Comparison of ENCODE assay signal across 20 cellular contexts in genomic region chr6:105952326-105952725, GRCh38.
DNase-seq lines count a peak whose midpoint lies in the region; ATAC-seq, FAIRE-seq and TF ChIP-seq lines count a peak whose summit lies in the region.
"Had no signal": no experiment of that assay in that cellular context is flagged by ENCODE, and none has a peak within 500 bp of the region (broad histone marks: within the 10 kb centered on the region; RNA-seq: fewer than 3 reads in every experiment).

No MANE protein-coding gene starts in this region.

- H2BK120ac ChIP-seq in H1 (replicated peaks; ENCODE audit: low read depth, low read length) (no peak overlapping the region), mesendoderm (ENCODE audit: low read depth, low read length) (peak overlapping the region; percentile 98)

- no peak overlapping the region for H3K4me3 Mint-ChIP-seq in GM23338
- H3K4me3 Mint-ChIP-seq: B cell; CD8-positive, alpha-beta T cell had no signal

- no peak overlapping the region for H2AFZ ChIP-seq in GM23338
- no peak overlapping the region for H2AFZ ChIP-seq in H1 (ENCODE audit: low read length)

- H3K36me3 Mint-ChIP-seq in GM23338 (ENCODE audit: low read depth), result no peaks in the 10 kb centered on the region
- H3K36me3 Mint-ChIP-seq: CD8-positive, alpha-beta T cell had no signal

- no peak for TF ChIP-seq EP300 in H1 (IDR thresholded peaks at IDR 0.05; ENCODE audit: borderline replicate concordance in 1 of 2, low read depth in 2 of 2, low read length in 2 of 2)

- H3K36me3 ChIP-seq in GM23338 (ENCODE audit: insufficient read depth) (no peaks in the 10 kb centered on the region), HUES6 (ENCODE audit: control insufficient read depth, insufficient read depth, low read length) (no peaks in the 10 kb centered on the region), H1 (ENCODE audit: control insufficient read depth in 2 of 4, insufficient read depth in 4 of 4, low read length in 3 of 4) (no peaks in the 10 kb centered on the region), mesendoderm (ENCODE audit: control insufficient read depth, insufficient read depth, low read length) (no peaks in the 10 kb centered on the region)
- H3K36me3 ChIP-seq: BLaER1 treated with 17β-estradiol and CSF1 and Interleukin-3, amounts not matched to agents 10 nM and 100 nM had no signal

- DNase-seq in GM23338 (ENCODE audit: low spot score) (peak; percentile 23), H1 (ENCODE audit: low read depth in 1 of 2, low spot score in 2 of 2) (no peak), mesendoderm (peak; percentile 79), COLO829 (ENCODE audit: low spot score) (no peak), HuH-7.5 (ENCODE audit: low spot score) (no peak)
- DNase-seq: CD8-positive, alpha-beta T cell; COR-L47; DMS 273 treated with DMSO at 0.1 percent for 48 hours; DMS53; DND-41; EL; HCEC 1CT had no signal

- H3K9me2 ChIP-seq in GM23338 (ENCODE audit: insufficient read depth), result no peaks in the 10 kb centered on the region

- TF ChIP-seq CTCF in GM23338 (conservative IDR thresholded peaks at IDR 0.05; ENCODE audit: low read depth in 2 of 2) (no peak), H1 (IDR thresholded peaks at IDR 0.05; ENCODE audit: control extremely low read depth in 1 of 3, insufficient read depth in 1 of 3, low read depth in 1 of 3, low read length in 3 of 3) (no peak)

- 88% methylated on average over 3 of the region's 3 CpGs; no CpG with 5 or more reads in 1 of the 2 experiments for WGBS in H1 (ENCODE audit: extremely low coverage in 1 of 2, insufficient coverage in 1 of 2, insufficient read length in 1 of 2, insufficient replicate concordance in 2 of 2, low coverage in 1 of 2, low lambda C conversion rate in 2 of 2, missing lambda C conversion rate in 1 of 2), 2 experiments
- no CpG with 5 or more reads among the region's 3 CpGs for WGBS in mesendoderm (ENCODE audit: extremely low coverage, insufficient coverage, low lambda C conversion rate)

- H3K18ac ChIP-seq in H1 (ENCODE audit: extremely low read depth, low read length), result no peak overlapping the region
- peak overlapping the region; percentile 99 for H3K18ac ChIP-seq in mesendoderm (ENCODE audit: low read length)

- H3K23me2 ChIP-seq in H1 (ENCODE audit: low read depth, low read length), result no peaks in the 10 kb centered on the region

- H3K27me3 Mint-ChIP-seq in GM23338 (ENCODE audit: insufficient read depth, low read depth, poor library complexity), result peaks cover 8% of the 10 kb centered on the region

- H3K4me2 ChIP-seq in GM23338 (0 out of 2 replicates have a peak overlapping the region, but pooled peaks have one; percentile 40), H1 (ENCODE audit: insufficient read depth in 1 of 2, low read depth in 2 of 2, low read length in 2 of 2) (no peak overlapping the region), mesendoderm (ENCODE audit: low read length) (no peak overlapping the region)

- no peaks in the 10 kb centered on the region for H3K27me3 ChIP-seq in GM23338 (ENCODE audit: insufficient read depth)
- no peaks in the 10 kb centered on the region for H3K27me3 ChIP-seq in HUES6 (ENCODE audit: control insufficient read depth, insufficient read depth, low read length)
- no peaks in the 10 kb centered on the region for H3K27me3 ChIP-seq in H1 (replicated peaks in 1 of 4; ENCODE audit: control insufficient read depth in 3 of 4, extremely low read depth in 1 of 4, insufficient read depth in 3 of 4, low read length in 3 of 4)
- H3K27me3 ChIP-seq in mesendoderm (ENCODE audit: insufficient read depth, low read length, poor library complexity), result no peaks in the 10 kb centered on the region
- H3K27me3 ChIP-seq: BLaER1 treated with 17β-estradiol and CSF1 and Interleukin-3, amounts not matched to agents 10 nM and 100 nM had no signal

- peaks cover 23% of the 10 kb centered on the region for H3K4me1 Mint-ChIP-seq in GM23338
- H3K4me1 Mint-ChIP-seq: B cell had no signal

- no peak overlapping the region for H2BK5ac ChIP-seq in H1 (ENCODE audit: low read depth, low read length)
- peak overlapping the region; percentile 100 for H2BK5ac ChIP-seq in mesendoderm (ENCODE audit: low read length)

- H4K5ac ChIP-seq in H1 (ENCODE audit: insufficient read length, low read depth, low read length), result no peak overlapping the region
- peak overlapping the region; percentile 99 for H4K5ac ChIP-seq in mesendoderm (ENCODE audit: low read length)

- no peak overlapping the region for H2BK20ac ChIP-seq in H1 (ENCODE audit: low read length)

- H4K20me1 ChIP-seq in GM23338 (replicated peaks; ENCODE audit: insufficient read depth), result no peaks in the 10 kb centered on the region
- H4K20me1 ChIP-seq in H1 (replicated peaks in 1 of 2; ENCODE audit: control insufficient read depth in 1 of 2, insufficient read depth in 2 of 2, low read length in 2 of 2), result no peaks in the 10 kb centered on the region
- H4K20me1 ChIP-seq: BLaER1 treated with 17β-estradiol and CSF1 and Interleukin-3, amounts not matched to agents 10 nM and 100 nM had no signal

- no peak for TF ChIP-seq RAD21 in H1 (IDR thresholded peaks at IDR 0.05 in 1 of 2, conservative IDR thresholded peaks at IDR 0.05 in 1 of 2; ENCODE audit: low read depth in 2 of 2, low read length in 2 of 2)

- no peak for ATAC-seq in GM23338
- ATAC-seq in HG02588 (IDR thresholded peaks at IDR 0.05; ENCODE audit: unreplicated experiment), result no peak
- ATAC-seq: CD8-positive, alpha-beta T cell; GM12878 had no signal

- H3K79me2 ChIP-seq in GM23338 (replicated peaks; ENCODE audit: insufficient read depth) (no peaks in the 10 kb centered on the region), H1 (ENCODE audit: control insufficient read depth in 1 of 2, insufficient read depth in 2 of 2, low read length in 2 of 2) (no peaks in the 10 kb centered on the region), mesendoderm (ENCODE audit: control insufficient read depth, insufficient read depth, low read length) (no peaks in the 10 kb centered on the region)

- no peak overlapping the region for H3K4me3 ChIP-seq in GM23338
- H3K4me3 ChIP-seq in HUES6 (ENCODE audit: low read depth, low read length), result no peak overlapping the region
- no peak overlapping the region for H3K4me3 ChIP-seq in H1 (ENCODE audit: extremely low read depth in 1 of 4, insufficient read depth in 2 of 4, low read depth in 3 of 4, low read length in 4 of 4)
- H3K4me3 ChIP-seq in mesendoderm (ENCODE audit: low read length), result no peak overlapping the region
- H3K4me3 ChIP-seq: BLaER1 treated with 17β-estradiol and CSF1 and Interleukin-3, amounts not matched to agents 10 nM and 100 nM; GM12878 had no signal

- H3K14ac ChIP-seq in H1 (ENCODE audit: insufficient read length), result no peak overlapping the region

- no peak overlapping the region for H4K91ac ChIP-seq in H1 (replicated peaks; ENCODE audit: insufficient read length, low read length)

- FAIRE-seq in H1 (lab: Jason Lieb, UNC), result no peak
- FAIRE-seq: GM12878, GM19239, H54 had no signal

- no peak overlapping the region for H3K4ac ChIP-seq in H1 (replicated peaks; ENCODE audit: insufficient read length, low read depth, low read length)
- H3K4ac ChIP-seq in mesendoderm (ENCODE audit: low read depth, low read length), result peak overlapping the region; percentile 97

- peak overlapping the region; percentile 22 for H3K9ac ChIP-seq in HUES6 (ENCODE audit: low read length)
- H3K9ac ChIP-seq in H1 (replicated peaks in 1 of 4; ENCODE audit: extremely low read depth in 1 of 4, low read depth in 3 of 4, low read length in 3 of 4), result no peak overlapping the region
- peak overlapping the region; percentile 56 for H3K9ac ChIP-seq in mesendoderm (ENCODE audit: low read length)
- H3K9ac ChIP-seq: BLaER1 treated with 17β-estradiol and CSF1 and Interleukin-3, amounts not matched to agents 10 nM and 100 nM had no signal

- H2BK15ac ChIP-seq in H1 (ENCODE audit: low read length) (no peak overlapping the region), mesendoderm (replicated peaks; ENCODE audit: low read depth) (no peak overlapping the region)

- H3K9me3 ChIP-seq in HUES6 (ENCODE audit: control insufficient read depth, insufficient read depth, low read depth, low read length), result no peaks in the 10 kb centered on the region
- H3K9me3 ChIP-seq in H1 (ENCODE audit: insufficient read depth in 2 of 2, low read depth in 1 of 2, low read length in 1 of 2), result no peaks in the 10 kb centered on the region

- H3K27ac ChIP-seq in GM23338 (ENCODE audit: low read depth) (no peak overlapping the region), HUES6 (ENCODE audit: low read depth, low read length) (peak overlapping the region; percentile 55; the same call in 1 of the 2 replicates), H1 (ENCODE audit: low read depth, low read length) (no peak overlapping the region), mesendoderm (ENCODE audit: low read depth, low read length) (peak overlapping the region; percentile 94)
- H3K27ac ChIP-seq: HL-60 had no signal

- CTCF ChIA-PET in H1 (lab: Charles Lee; ENCODE audit: partially characterized antibody), result no interaction called here

- TF ChIP-seq POLR2A in H1 (IDR thresholded peaks at IDR 0.05; ENCODE audit: control extremely low read depth in 1 of 2, low read depth in 2 of 2, low read length in 2 of 2), result no peak

- no peak overlapping the region for H3K27ac Mint-ChIP-seq in GM23338
- H3K27ac Mint-ChIP-seq: B cell; CD8-positive, alpha-beta T cell had no signal

- H3K79me1 ChIP-seq in H1 (ENCODE audit: low read depth, low read length), result no peaks in the 10 kb centered on the region
- no peaks in the 10 kb centered on the region for H3K79me1 ChIP-seq in mesendoderm (ENCODE audit: low read length)

- H3K4me1 ChIP-seq in GM23338 (ENCODE audit: insufficient read depth) (peaks cover 21% of the 10 kb centered on the region), HUES6 (ENCODE audit: control insufficient read depth, insufficient read depth, low read length) (peaks cover 29% of the 10 kb centered on the region), H1 (replicated peaks in 1 of 4; ENCODE audit: control insufficient read depth in 3 of 4, insufficient read depth in 4 of 4, low read length in 3 of 4) (peaks cover 0 to 4% (median 0%) of the 10 kb centered on the region in 4 experiments; a peak in 3 of 7 replicates), mesendoderm (ENCODE audit: control insufficient read depth, low read depth, low read length) (peaks cover 12% of the 10 kb centered on the region)

- H3K9me3 Mint-ChIP-seq in GM23338, result no peaks in the 10 kb centered on the region
- H3K9me3 Mint-ChIP-seq: CD8-positive, alpha-beta T cell had no signal

- H3K56ac ChIP-seq in H1 (replicated peaks; ENCODE audit: insufficient read length, low read depth, low read length) (no peak overlapping the region), mesendoderm (ENCODE audit: low read length) (peak overlapping the region; percentile 89)

- H3K23ac ChIP-seq in H1 (ENCODE audit: insufficient read length) (no peak overlapping the region), mesendoderm (ENCODE audit: low read length) (peak overlapping the region; percentile 51)

- POLR2A ChIA-PET in H1 (lab: Charles Lee; ENCODE audit: partially characterized antibody), result interaction anchor here (0.7 kb wide), 1 partner anchor 1223 kb away, joined by 5 read pairs; no protein-coding TSS in a partner anchor

- H2BK12ac ChIP-seq in H1 (ENCODE audit: low read depth, low read length), result peak overlapping the region; percentile 32; the same call in 1 of the 2 replicates

- H2AK5ac ChIP-seq in H1 (ENCODE audit: low read depth, low read length) (no peak overlapping the region), mesendoderm (ENCODE audit: low read length) (peak overlapping the region; percentile 99)

- H3F3A ChIP-seq in GM23338 (replicated peaks; ENCODE audit: low read depth), result no peaks in the 10 kb centered on the region

- H4K8ac ChIP-seq in H1 (ENCODE audit: extremely low read depth, insufficient read depth, low read length), result no peak overlapping the region
- H4K8ac ChIP-seq in mesendoderm (ENCODE audit: low read depth, low read length), result no peak overlapping the region

Comparison
In these comparisons a context has a peak if more than half of its experiments do, and no peak if none do; other contexts are left out.
1. DNase-seq: peak in GM23338 (single experiment) and mesendoderm (single experiment); none in H1 (0 of 2), COLO829 (single experiment) and HuH-7.5 (single experiment).
2. H3K27ac ChIP-seq: peak in HUES6 (single experiment) and mesendoderm (single experiment); none in GM23338 (single experiment) and H1 (single experiment).
3. H3K9ac ChIP-seq: peak in HUES6 (single experiment) and mesendoderm (single experiment); none in H1 (0 of 4).